Comparison of ENCODE assay signal across 9 cellular contexts in genomic region chr12:76033116-76034001, GRCh38. TPM values are rescaled to one million over a fixed set of nuclear protein-coding genes. Genes with fewer than 3 reads are reported as not detected.
DNase-seq lines count a peak whose midpoint lies in the region; ATAC-seq and TF ChIP-seq lines count a peak whose summit lies in the region.
"Had no signal": no experiment of that assay in that cellular context is flagged by ENCODE, and none has a peak within 500 bp of the region (broad histone marks: within the 10 kb centered on the region; RNA-seq: fewer than 3 reads in every experiment).

No MANE protein-coding gene starts in this region.

- TF ChIP-seq CTCF in RWPE2 (IDR thresholded peaks at IDR 0.05; ENCODE audit: poor library complexity, severe bottlenecking) (no peak), fibroblast of mammary gland (conservative IDR thresholded peaks at IDR 0.05; ENCODE audit: control insufficient read depth, insufficient read depth, low read depth, low read length) (no peak), psoas muscle (IDR thresholded peaks at IDR 0.05) (no peak)

- DNase-seq in RWPE2 (ENCODE audit: low spot score) (no peak), fibroblast of mammary gland (ENCODE audit: low read depth) (peak; percentile 52), psoas muscle (no peak), HPDE6-E6E7 (ENCODE audit: extremely low spot score) (no peak), inferior parietal cortex (ENCODE audit: extremely low spot score) (no peak)
- DNase-seq: NCI-H1436 treated with DMSO at 0.1 percent for 48 hours had no signal

- no peaks in the 10 kb centered on the region for H3K27me3 ChIP-seq in RWPE2 (ENCODE audit: insufficient read depth, poor library complexity, severe bottlenecking)
- peaks cover 0 to 18% (median 3%) of the 10 kb centered on the region in 3 donors for H3K27me3 ChIP-seq in psoas muscle (ENCODE audit: insufficient read depth in 3 of 3, low read length in 2 of 3)

- ATAC-seq in RWPE2 (ENCODE audit: low read depth), result no peak
- ATAC-seq in psoas muscle, result no peak
- no peak for ATAC-seq in HG03378 (IDR thresholded peaks at IDR 0.05; ENCODE audit: unreplicated experiment)
- ATAC-seq in HG03159 (IDR thresholded peaks at IDR 0.05; ENCODE audit: unreplicated experiment), result no peak

- intact Hi-C loops in psoas muscle (cut with DNase I), result loop anchor here in 1 of 2 donors (5.0 to 10.0 kb wide), 3 partner anchors 309 to 521 kb away; partner anchors contain the start of gene KRR1

- H3K36me3 ChIP-seq in RWPE2 (ENCODE audit: low read depth), result peaks cover 26% of the 10 kb centered on the region
- H3K36me3 ChIP-seq in psoas muscle (ENCODE audit: insufficient read depth in 1 of 2, low read depth in 1 of 2), result no peaks in the 10 kb centered on the region

- H3K27ac ChIP-seq in RWPE2 (ENCODE audit: poor library complexity, severe bottlenecking) (peak overlapping the region; percentile 87), psoas muscle (peak overlapping the region; percentile 88)

- H3K4me1 ChIP-seq in RWPE2 (ENCODE audit: insufficient read depth, poor library complexity, severe bottlenecking) (peaks cover 5% of the 10 kb centered on the region), psoas muscle (peaks cover 6% of the 10 kb centered on the region)

- H3K4me3 ChIP-seq in GM08714 (ENCODE audit: low read length) (peak overlapping the region; percentile 76; the same call in 1 of the 2 replicates), RWPE2 (ENCODE audit: severe bottlenecking) (peak overlapping the region; percentile 70), fibroblast of mammary gland (ENCODE audit: control insufficient read depth, low read depth, low read length) (peak overlapping the region; percentile 73), psoas muscle (peak overlapping the region; percentile 84)

- H3K9me3 ChIP-seq in RWPE2 (ENCODE audit: severe bottlenecking) (no peaks in the 10 kb centered on the region), psoas muscle (no peaks in the 10 kb centered on the region)

- 74 to 76% (median 75%) methylated on average over 4 of the region's 4 CpGs for WGBS in psoas muscle, 3 donors

RNA-seq across cellular contexts. Expression of gene PHLDA1, which starts 1.8 kb away (rescaled TPM):
- 1 to 10 TPM; 2.2 to 3.7 (median 3.1) TPM for total RNA-seq in psoas muscle
- polyA plus RNA-seq in psoas muscle, result 10 to 100 TPM in 1 of 3 donors, 1 to 10 TPM in 1, under 1 TPM in 1; 0.73 to 35.6 (median 3.5) TPM

RNA-seq across cellular contexts. Expression of gene NAP1L1, which starts 51.1 kb away (rescaled TPM):
- 100 to 1,000 TPM; 245 to 341 (median 291) TPM for total RNA-seq in psoas muscle
- polyA plus RNA-seq in psoas muscle, result 100 to 1,000 TPM; 201 to 324 (median 231) TPM
